ENCODE assay signal across 13 cellular contexts in genomic region chr1:11335417-11336070, GRCh38.
DNase-seq lines count a peak whose midpoint lies in the region; ATAC-seq and TF ChIP-seq lines count a peak whose summit lies in the region.
"Had no signal": no experiment of that assay in that cellular context is flagged by ENCODE, and none has a peak within 500 bp of the region (broad histone marks: within the 10 kb centered on the region; RNA-seq: fewer than 3 reads in every experiment).

No MANE protein-coding gene starts in this region.

- no peak overlapping the region for H3K4me3 ChIP-seq in esophagus muscularis mucosa

- ATAC-seq in GM19452 (IDR thresholded peaks at IDR 0.05; ENCODE audit: unreplicated experiment), result peak; percentile 81
- peak; percentile 70 for ATAC-seq in HG02938 (IDR thresholded peaks at IDR 0.05; ENCODE audit: unreplicated experiment)
- ATAC-seq in WTC11, result no peak

- no peaks in the 10 kb centered on the region for H3K36me3 ChIP-seq in esophagus muscularis mucosa

- WGBS in esophagus muscularis mucosa, result 88% methylated on average over 7 of the region's 7 CpGs

- H3K27ac ChIP-seq in esophagus muscularis mucosa (replicated peaks in 1 of 4), result no peak overlapping the region
- H3K27ac ChIP-seq: RWPE1 had no signal

- intact Hi-C loops in esophagus muscularis mucosa (cut with DNase I), result loop anchor here (5.0 kb wide), 1 partner anchor 307 kb away; no protein-coding TSS in a partner anchor

- 0 out of 2 replicates have a peak overlapping the region, but pooled peaks have one; percentile 60 for H3K27ac Mint-ChIP-seq in WTC11

- H3K36me3 Mint-ChIP-seq in WTC11, result no peaks in the 10 kb centered on the region

- POLR2A ChIA-PET in WTC11 (lab: Charles Lee), result no interaction called here

- TF ChIP-seq EP300 in esophagus muscularis mucosa (IDR thresholded peaks at IDR 0.05), result no peak

- H3K4me3 Mint-ChIP-seq in WTC11, result no peak overlapping the region

- peaks cover 41% of the 10 kb centered on the region for H3K4me1 Mint-ChIP-seq in WTC11

- H3K9me3 Mint-ChIP-seq in WTC11, result no peaks in the 10 kb centered on the region

- TF ChIP-seq CTCF in GM12873 (IDR thresholded peaks at IDR 0.05; ENCODE audit: insufficient read depth, low read depth, low read length, missing control alignments), result peak; percentile 12
- no peak for TF ChIP-seq CTCF in WTC11 (IDR thresholded peaks at IDR 0.05)
- no peak for TF ChIP-seq CTCF in esophagus muscularis mucosa (IDR thresholded peaks at IDR 0.05)

- no peaks in the 10 kb centered on the region for H3K9me3 ChIP-seq in esophagus muscularis mucosa

- CTCF ChIA-PET in WTC11 (lab: Charles Lee), result interaction anchor here (1.3 to 3.0 kb wide), 10 partner anchors 8 to 259 kb away, joined by 3 to 17 read pairs (median 6); partner anchors contain the start of gene UBIAD1

- DNase-seq in WTC11 (ENCODE audit: low spot score), result no peak
- no peak for DNase-seq in activated T-cell treated with anti-CD3 and anti-CD28 coated beads, Interleukin-2, amount 50 U/mL, for 48 hours
- no peak for DNase-seq in esophagus muscularis mucosa (ENCODE audit: extremely low spot score)
- DNase-seq in GOT3 (lab: John Stamatoyannopoulos, UW), result no peak
- no peak for DNase-seq in DMS79 (lab: John Stamatoyannopoulos, UW)
- DNase-seq: activated CD4-positive, alpha-beta T cell treated with anti-CD3 and anti-CD28 coated beads, Interleukin-2, amount 50 U/mL, for 48 hours; amygdala; erythroblast; NCI-H2081 had no signal

- TF ChIP-seq POLR2A in esophagus muscularis mucosa (IDR thresholded peaks at IDR 0.05; ENCODE audit: low read depth), result no peak

- H3K27me3 ChIP-seq in esophagus muscularis mucosa, result peaks cover 0 to 84% (median 16%) of the 10 kb centered on the region in 4 donors

- H3K4me1 ChIP-seq in esophagus muscularis mucosa, result peaks cover 0 to 17% (median 8%) of the 10 kb centered on the region in 4 donors

- H3K27me3 Mint-ChIP-seq in WTC11 (ENCODE audit: low read depth), result peaks cover 5% of the 10 kb centered on the region; the same call in 1 of the 2 replicates

TF ChIP-seq in WTC11, 78 proteins besides CTCF, POLR2A, EP300 and RAD21:
- no peak for TF ChIP-seq ZNF671 (CRISPR knock-in tag; IDR thresholded peaks at IDR 0.05)
- TF ChIP-seq, protein P1, sequence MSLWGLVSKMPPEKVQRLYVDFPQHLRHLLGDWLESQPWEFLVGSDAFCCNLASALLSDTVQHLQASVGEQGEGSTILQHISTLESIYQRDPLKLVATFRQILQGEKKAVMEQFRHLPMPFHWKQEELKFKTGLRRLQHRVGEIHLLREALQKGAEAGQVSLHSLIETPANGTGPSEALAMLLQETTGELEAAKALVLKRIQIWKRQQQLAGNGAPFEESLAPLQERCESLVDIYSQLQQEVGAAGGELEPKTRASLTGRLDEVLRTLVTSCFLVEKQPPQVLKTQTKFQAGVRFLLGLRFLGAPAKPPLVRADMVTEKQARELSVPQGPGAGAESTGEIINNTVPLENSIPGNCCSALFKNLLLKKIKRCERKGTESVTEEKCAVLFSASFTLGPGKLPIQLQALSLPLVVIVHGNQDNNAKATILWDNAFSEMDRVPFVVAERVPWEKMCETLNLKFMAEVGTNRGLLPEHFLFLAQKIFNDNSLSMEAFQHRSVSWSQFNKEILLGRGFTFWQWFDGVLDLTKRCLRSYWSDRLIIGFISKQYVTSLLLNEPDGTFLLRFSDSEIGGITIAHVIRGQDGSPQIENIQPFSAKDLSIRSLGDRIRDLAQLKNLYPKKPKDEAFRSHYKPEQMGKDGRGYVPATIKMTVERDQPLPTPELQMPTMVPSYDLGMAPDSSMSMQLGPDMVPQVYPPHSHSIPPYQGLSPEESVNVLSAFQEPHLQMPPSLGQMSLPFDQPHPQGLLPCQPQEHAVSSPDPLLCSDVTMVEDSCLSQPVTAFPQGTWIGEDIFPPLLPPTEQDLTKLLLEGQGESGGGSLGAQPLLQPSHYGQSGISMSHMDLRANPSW (CRISPR knock-in tag; conservative IDR thresholded peaks at IDR 0.05; ENCODE audit: low read depth), result no peak
- no peak for TF ChIP-seq ZNF423 (CRISPR knock-in tag; IDR thresholded peaks at IDR 0.05)
- TF ChIP-seq EMX1 (CRISPR knock-in tag; IDR thresholded peaks at IDR 0.05), result no peak
- no peak for TF ChIP-seq ATF1 (CRISPR knock-in tag; IDR thresholded peaks at IDR 0.05)
- no peak for TF ChIP-seq ZNF317 (CRISPR knock-in tag; IDR thresholded peaks at IDR 0.05; ENCODE audit: borderline replicate concordance, low read depth)
- no peak for TF ChIP-seq OVOL2 (CRISPR knock-in tag; IDR thresholded peaks at IDR 0.05; ENCODE audit: borderline replicate concordance)
- no peak for TF ChIP-seq MYBL2 (CRISPR knock-in tag; IDR thresholded peaks at IDR 0.05)
- TF ChIP-seq ETV6 (CRISPR knock-in tag; IDR thresholded peaks at IDR 0.05), result no peak
- no peak for TF ChIP-seq GTF2I (CRISPR knock-in tag; conservative IDR thresholded peaks at IDR 0.05)
- TF ChIP-seq ATF3 (CRISPR knock-in tag; conservative IDR thresholded peaks at IDR 0.05), result no peak
- TF ChIP-seq IRF2 (CRISPR knock-in tag; IDR thresholded peaks at IDR 0.05; ENCODE audit: borderline replicate concordance, low read depth), result no peak
- no peak for TF ChIP-seq IRF1 (CRISPR knock-in tag; IDR thresholded peaks at IDR 0.05)
- TF ChIP-seq, protein P2, sequence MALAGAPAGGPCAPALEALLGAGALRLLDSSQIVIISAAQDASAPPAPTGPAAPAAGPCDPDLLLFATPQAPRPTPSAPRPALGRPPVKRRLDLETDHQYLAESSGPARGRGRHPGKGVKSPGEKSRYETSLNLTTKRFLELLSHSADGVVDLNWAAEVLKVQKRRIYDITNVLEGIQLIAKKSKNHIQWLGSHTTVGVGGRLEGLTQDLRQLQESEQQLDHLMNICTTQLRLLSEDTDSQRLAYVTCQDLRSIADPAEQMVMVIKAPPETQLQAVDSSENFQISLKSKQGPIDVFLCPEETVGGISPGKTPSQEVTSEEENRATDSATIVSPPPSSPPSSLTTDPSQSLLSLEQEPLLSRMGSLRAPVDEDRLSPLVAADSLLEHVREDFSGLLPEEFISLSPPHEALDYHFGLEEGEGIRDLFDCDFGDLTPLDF (CRISPR knock-in tag; IDR thresholded peaks at IDR 0.05), result no peak
- TF ChIP-seq RORB (CRISPR knock-in tag; IDR thresholded peaks at IDR 0.05), result no peak
